ENCODE assay signal across 8 cellular contexts in genomic region chr5:141618804-141619554, GRCh38. TPM values are rescaled to one million over a fixed set of nuclear protein-coding genes. Genes with fewer than 3 reads are reported as not detected.
A peak's percentile ranks its signal among the peaks of the same experiment; 100 is the strongest.
DNase-seq lines count a peak whose midpoint lies in the region; ATAC-seq and TF ChIP-seq lines count a peak whose summit lies in the region.

Gene DIAPH1 (minus strand): TSS chr5:141619000. CDS start chr5:141618914, 86 bp downstream.

- peak within 1 kb of the TSS; percentile 95 for H3K4me3 Mint-ChIP-seq in WTC11

- H3K9me3 Mint-ChIP-seq in WTC11, result no peaks in the 10 kb centered on the region

- in situ Hi-C loops in GM18951 (cut with MboI; ENCODE audit: low sequenced_read_pairs, unreplicated experiment), result no loop called here

- peak within 1 kb of the TSS; percentile 97 for H3K27ac Mint-ChIP-seq in WTC11

- peak within 1 kb of the TSS; percentile 71 for H3K4me3 ChIP-seq in AG10803 (ENCODE audit: low read length)
- peak within 1 kb of the TSS; percentile 79 to 86 for H3K4me3 ChIP-seq in cardiac fibroblast (replicated peaks in 1 of 2; ENCODE audit: low read depth in 2 of 2, low read length in 2 of 2)

- DNase-seq in AG10803 (ENCODE audit: low read depth) (peak; percentile 93), NCI-H226 (peak; percentile 95), WTC11 (ENCODE audit: low spot score) (peak; percentile 97), cardiac fibroblast (ENCODE audit: low read depth in 2 of 2) (peak; percentile 96 to 99), iris pigment epithelial cell (ENCODE audit: low read depth) (peak; percentile 97)
- DNase-seq in stimulated activated CD4-positive, alpha-beta T cell treated with anti-CD3 and anti-CD28 coated beads, Interleukin-12 subunit alpha, Interleukin-12 subunit beta, amount 100 ng/mL, for 4 hours, result peak; percentile 99

- peaks cover 16% of the 10 kb centered on the region for H3K36me3 Mint-ChIP-seq in WTC11

- TF ChIP-seq CTCF in AG10803 (conservative IDR thresholded peaks at IDR 0.05; ENCODE audit: low read length) (peak; percentile 86), WTC11 (IDR thresholded peaks at IDR 0.05) (peak; percentile 93), cardiac fibroblast (IDR thresholded peaks at IDR 0.05; ENCODE audit: low read depth, low read length) (peak; percentile 82)

- CTCF ChIA-PET in WTC11 (lab: Charles Lee), result interaction anchor here (0.5 to 2.4 kb wide), 58 partner anchors 8 to 1375 kb away, joined by 3 to 141 read pairs (median 5); partner anchors contain the start of genes DELE1, FCHSD1, HDAC3 and PCDHB14

- no peaks in the 10 kb centered on the region; the same call in 1 of the 2 replicates for H3K27me3 Mint-ChIP-seq in WTC11 (ENCODE audit: low read depth)

- POLR2A ChIA-PET in WTC11 (lab: Charles Lee), result interaction anchor here (0.7 to 3.1 kb wide), 11 partner anchors 13 to 248 kb away, joined by 3 to 36 read pairs (median 3); partner anchors contain the start of genes FCHSD1, HDAC3 and RELL2

- H3K4me1 Mint-ChIP-seq in WTC11, result peaks cover 41% of the 10 kb centered on the region

- ATAC-seq in HG03196 (IDR thresholded peaks at IDR 0.05; ENCODE audit: unreplicated experiment) (peak; percentile 75), WTC11 (peak; percentile 94)

- TF ChIP-seq POLR2A in GM18951 (IDR thresholded peaks at IDR 0.05; ENCODE audit: extremely low read depth, insufficient read depth, insufficient read length), result peak; percentile 88

TF ChIP-seq in WTC11, 78 proteins besides CTCF, POLR2A, EP300 and RAD21 (continues in another document):
- no peak for TF ChIP-seq ZSCAN18 (CRISPR knock-in tag; IDR thresholded peaks at IDR 0.05)
- TF ChIP-seq EMX1 (CRISPR knock-in tag; IDR thresholded peaks at IDR 0.05), result no peak
- TF ChIP-seq JUN (CRISPR knock-in tag; IDR thresholded peaks at IDR 0.05), result no peak
- no peak for TF ChIP-seq ZNF425 (CRISPR knock-in tag; conservative IDR thresholded peaks at IDR 0.05)
- peak; percentile 93 for TF ChIP-seq MAX (CRISPR knock-in tag; IDR thresholded peaks at IDR 0.05)
- TF ChIP-seq ZNF396 (CRISPR knock-in tag; IDR thresholded peaks at IDR 0.05; ENCODE audit: borderline replicate concordance), result no peak
- TF ChIP-seq ZNF219 (CRISPR knock-in tag; IDR thresholded peaks at IDR 0.05; ENCODE audit: borderline replicate concordance), result no peak
- TF ChIP-seq HMGA2 (CRISPR knock-in tag; IDR thresholded peaks at IDR 0.05), result no peak
- TF ChIP-seq, protein P1, sequence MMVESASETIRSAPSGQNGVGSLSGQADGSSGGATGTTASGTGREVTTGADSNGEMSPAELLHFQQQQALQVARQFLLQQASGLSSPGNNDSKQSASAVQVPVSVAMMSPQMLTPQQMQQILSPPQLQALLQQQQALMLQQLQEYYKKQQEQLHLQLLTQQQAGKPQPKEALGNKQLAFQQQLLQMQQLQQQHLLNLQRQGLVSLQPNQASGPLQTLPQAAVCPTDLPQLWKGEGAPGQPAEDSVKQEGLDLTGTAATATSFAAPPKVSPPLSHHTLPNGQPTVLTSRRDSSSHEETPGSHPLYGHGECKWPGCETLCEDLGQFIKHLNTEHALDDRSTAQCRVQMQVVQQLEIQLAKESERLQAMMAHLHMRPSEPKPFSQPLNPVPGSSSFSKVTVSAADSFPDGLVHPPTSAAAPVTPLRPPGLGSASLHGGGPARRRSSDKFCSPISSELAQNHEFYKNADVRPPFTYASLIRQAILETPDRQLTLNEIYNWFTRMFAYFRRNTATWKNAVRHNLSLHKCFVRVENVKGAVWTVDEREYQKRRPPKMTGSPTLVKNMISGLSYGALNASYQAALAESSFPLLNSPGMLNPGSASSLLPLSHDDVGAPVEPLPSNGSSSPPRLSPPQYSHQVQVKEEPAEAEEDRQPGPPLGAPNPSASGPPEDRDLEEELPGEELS (CRISPR knock-in tag; IDR thresholded peaks at IDR 0.05), result peak; percentile 74; the same call in 1 of the 2 replicates
- no peak for TF ChIP-seq NFATC4 (CRISPR knock-in tag; IDR thresholded peaks at IDR 0.05)
- no peak for TF ChIP-seq ZNF121 (CRISPR knock-in tag; IDR thresholded peaks at IDR 0.05)
- TF ChIP-seq ZNF416 (CRISPR knock-in tag; IDR thresholded peaks at IDR 0.05), result no peak
- TF ChIP-seq CREB1 (CRISPR knock-in tag; IDR thresholded peaks at IDR 0.05), result no peak
- TF ChIP-seq SOX15 (CRISPR knock-in tag; IDR thresholded peaks at IDR 0.05), result no peak
- TF ChIP-seq E2F1 (CRISPR knock-in tag; IDR thresholded peaks at IDR 0.05), result no peak
- TF ChIP-seq ZNF671 (CRISPR knock-in tag; IDR thresholded peaks at IDR 0.05), result peak; percentile 30; the same call in 1 of the 2 replicates
- peak; percentile 69; the same call in 1 of the 2 replicates for TF ChIP-seq FOXP1 (CRISPR knock-in tag; IDR thresholded peaks at IDR 0.05; ENCODE audit: borderline replicate concordance)
- TF ChIP-seq, protein P2, sequence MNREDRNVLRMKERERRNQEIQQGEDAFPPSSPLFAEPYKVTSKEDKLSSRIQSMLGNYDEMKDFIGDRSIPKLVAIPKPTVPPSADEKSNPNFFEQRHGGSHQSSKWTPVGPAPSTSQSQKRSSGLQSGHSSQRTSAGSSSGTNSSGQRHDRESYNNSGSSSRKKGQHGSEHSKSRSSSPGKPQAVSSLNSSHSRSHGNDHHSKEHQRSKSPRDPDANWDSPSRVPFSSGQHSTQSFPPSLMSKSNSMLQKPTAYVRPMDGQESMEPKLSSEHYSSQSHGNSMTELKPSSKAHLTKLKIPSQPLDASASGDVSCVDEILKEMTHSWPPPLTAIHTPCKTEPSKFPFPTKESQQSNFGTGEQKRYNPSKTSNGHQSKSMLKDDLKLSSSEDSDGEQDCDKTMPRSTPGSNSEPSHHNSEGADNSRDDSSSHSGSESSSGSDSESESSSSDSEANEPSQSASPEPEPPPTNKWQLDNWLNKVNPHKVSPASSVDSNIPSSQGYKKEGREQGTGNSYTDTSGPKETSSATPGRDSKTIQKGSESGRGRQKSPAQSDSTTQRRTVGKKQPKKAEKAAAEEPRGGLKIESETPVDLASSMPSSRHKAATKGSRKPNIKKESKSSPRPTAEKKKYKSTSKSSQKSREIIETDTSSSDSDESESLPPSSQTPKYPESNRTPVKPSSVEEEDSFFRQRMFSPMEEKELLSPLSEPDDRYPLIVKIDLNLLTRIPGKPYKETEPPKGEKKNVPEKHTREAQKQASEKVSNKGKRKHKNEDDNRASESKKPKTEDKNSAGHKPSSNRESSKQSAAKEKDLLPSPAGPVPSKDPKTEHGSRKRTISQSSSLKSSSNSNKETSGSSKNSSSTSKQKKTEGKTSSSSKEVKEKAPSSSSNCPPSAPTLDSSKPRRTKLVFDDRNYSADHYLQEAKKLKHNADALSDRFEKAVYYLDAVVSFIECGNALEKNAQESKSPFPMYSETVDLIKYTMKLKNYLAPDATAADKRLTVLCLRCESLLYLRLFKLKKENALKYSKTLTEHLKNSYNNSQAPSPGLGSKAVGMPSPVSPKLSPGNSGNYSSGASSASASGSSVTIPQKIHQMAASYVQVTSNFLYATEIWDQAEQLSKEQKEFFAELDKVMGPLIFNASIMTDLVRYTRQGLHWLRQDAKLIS (CRISPR knock-in tag; IDR thresholded peaks at IDR 0.05; ENCODE audit: borderline replicate concordance), result peak; percentile 84; the same call in 1 of the 2 replicates
- TF ChIP-seq FOXJ3 (CRISPR knock-in tag; IDR thresholded peaks at IDR 0.05; ENCODE audit: borderline replicate concordance), result no peak
- TF ChIP-seq KAT7 (CRISPR knock-in tag; IDR thresholded peaks at IDR 0.05; ENCODE audit: borderline replicate concordance), result no peak

RNA-seq across cellular contexts. Expression of gene DIAPH1, which starts in this region (rescaled TPM):
- total RNA-seq in WTC11 (2021), result 90.9 to 109 TPM (median 96.0 TPM) in 3 replicates

Comparison
In these comparisons a context has a peak if more than half of its experiments do, and no peak if none do; other contexts are left out.
1. Peak in every context shown above with its lines: DNase-seq, ATAC-seq and H3K4me3 ChIP-seq.